8 cellular contexts compared by ENCODE assay signal in the genomic region with DNA sequence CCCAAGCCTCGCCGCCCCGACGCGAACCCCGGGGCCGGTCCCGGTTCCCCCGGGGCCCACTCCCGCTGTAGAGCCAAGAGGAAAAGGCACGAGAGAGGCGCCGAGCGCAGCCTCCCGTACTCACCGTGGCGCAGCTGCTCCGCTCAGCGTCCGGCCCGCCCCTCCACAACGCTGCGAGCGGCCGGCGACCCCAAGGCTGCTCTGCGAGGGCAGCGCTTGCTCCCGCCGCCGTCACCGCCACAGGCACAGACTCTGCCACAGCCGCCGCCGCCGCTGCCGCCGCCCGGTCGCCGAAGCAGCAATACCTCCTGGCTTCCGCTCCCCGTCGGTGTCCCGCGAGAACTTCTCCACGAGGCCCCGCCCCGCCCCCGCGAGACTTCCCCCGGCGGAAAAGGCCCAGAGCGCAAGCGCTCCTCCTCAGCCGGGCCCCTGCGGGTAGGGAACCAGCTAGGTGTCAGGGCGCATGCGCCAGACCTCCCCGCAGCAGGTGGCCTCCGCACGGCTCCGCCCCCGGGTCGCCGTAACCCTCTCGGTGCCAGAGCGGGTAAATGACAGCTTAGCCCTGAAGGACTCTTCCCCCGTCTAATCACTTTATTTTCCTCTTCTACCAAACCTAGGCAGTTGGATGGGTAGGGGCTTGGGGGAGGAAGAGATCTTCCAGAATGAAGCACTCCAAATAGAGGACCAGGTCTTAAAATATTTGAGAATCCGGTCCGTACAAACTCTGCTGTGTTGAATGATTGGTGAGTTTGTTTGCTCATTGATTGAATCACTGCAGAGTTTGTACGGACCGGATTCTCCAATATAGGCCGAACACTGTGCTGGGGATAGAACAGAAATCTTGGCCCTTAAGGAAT. TPM values are rescaled to one million over a fixed set of nuclear protein-coding genes. Genes with fewer than 3 reads are reported as not detected.
DNase-seq lines count a peak whose midpoint lies in the region; ATAC-seq, FAIRE-seq and TF ChIP-seq lines count a peak whose summit lies in the region.

A gene (minus strand): TSS at position 314 of the 857 bp plus-strand sequence. CDS start 12,050 bp downstream, outside the sequence.

- ATAC-seq in A549 (peak; percentile 82 to 92), GM18873 (IDR thresholded peaks at IDR 0.05; ENCODE audit: low FRiP score, unreplicated experiment) (peak; percentile 77), HG03135 (IDR thresholded peaks at IDR 0.05; ENCODE audit: unreplicated experiment) (peak; percentile 80)

- TF ChIP-seq CTCF in A549 (IDR thresholded peaks at IDR 0.05), result no peak
- TF ChIP-seq CTCF in WERI-Rb-1 (IDR thresholded peaks at IDR 0.05; ENCODE audit: low read depth, low read length), result no peak
- TF ChIP-seq CTCF in breast epithelium (IDR thresholded peaks at IDR 0.05), result no peak

- intact Hi-C loops in breast epithelium (cut with DNase I; ENCODE audit: low total_unique reads), result loop anchor here (10.0 kb wide), 1 partner anchor 81 kb away; no protein-coding TSS in a partner anchor

- no peaks in the 10 kb centered on the region for H3K27me3 ChIP-seq in WERI-Rb-1 (ENCODE audit: insufficient read depth, low read depth, severe bottlenecking)
- H3K27me3 ChIP-seq in breast epithelium, result no peaks in the 10 kb centered on the region
- H3K27me3 ChIP-seq in skeletal muscle tissue (ENCODE audit: control insufficient read depth in 3 of 3, insufficient read depth in 3 of 3, low read length in 3 of 3), result peaks cover 0 to 3% (median 0%) of the 10 kb centered on the region in 3 donors

- H3K9me3 ChIP-seq in A549 (no peaks in the 10 kb centered on the region), WERI-Rb-1 (ENCODE audit: severe bottlenecking) (no peaks in the 10 kb centered on the region), breast epithelium (no peaks in the 10 kb centered on the region), iPS-18c (ENCODE audit: control insufficient read depth, insufficient read depth, low read length) (no peaks in the 10 kb centered on the region), skeletal muscle tissue (ENCODE audit: control insufficient read depth in 3 of 3, low read length in 3 of 3) (no peaks in the 10 kb centered on the region)

- H3K27ac ChIP-seq in A549, result peak within 1 kb of the TSS; percentile 91 to 95
- peak within 1 kb of the TSS; percentile 85 for H3K27ac ChIP-seq in WERI-Rb-1
- peak within 1 kb of the TSS; percentile 81 to 91 for H3K27ac ChIP-seq in breast epithelium
- H3K27ac ChIP-seq in skeletal muscle tissue (ENCODE audit: low read depth, low read length), result peak within 1 kb of the TSS; percentile 88

- POLR2A ChIA-PET in A549 (lab: Yijun Ruan, JAX), result interaction anchor here (0.6 to 2.0 kb wide), 15 partner anchors 9 to 374 kb away, joined by 3 to 27 read pairs (median 5); a partner anchor contains a TSS

- TF ChIP-seq EP300 in A549 (IDR thresholded peaks at IDR 0.05), result no peak

- H3K4me2 ChIP-seq in A549, result peak within 1 kb of the TSS; percentile 91

- CTCF ChIA-PET in A549 (lab: Yijun Ruan, JAX), result interaction anchor here (0.5 to 13.5 kb wide), 19 partner anchors 9 to 751 kb away, joined by 3 to 272 read pairs (median 4); a partner anchor contains a TSS

- no peak for FAIRE-seq in A549 (lab: Jason Lieb, UNC)

- H3K9ac ChIP-seq in skeletal muscle tissue (ENCODE audit: low read depth in 1 of 3, low read length in 3 of 3), result peak within 1 kb of the TSS; percentile 91 to 97 (median 94)

- H3K4me3 ChIP-seq in A549 (peak within 1 kb of the TSS; percentile 96), WERI-Rb-1 (ENCODE audit: low read depth, low read length) (peak within 1 kb of the TSS; percentile 97), breast epithelium (peak within 1 kb of the TSS; percentile 94 to 99 (median 98)), iPS-18c (ENCODE audit: insufficient read depth, low read depth, low read length) (peak within 1 kb of the TSS; percentile 94), skeletal muscle tissue (ENCODE audit: low read length in 3 of 3) (peak within 1 kb of the TSS; percentile 87 to 95 (median 90))

- 2% methylated on average over 19 of the region's 74 CpGs for WGBS in A549 (ENCODE audit: missing lambda C conversion rate)

- H3K4me1 ChIP-seq in A549, result peaks cover 13% of the 10 kb centered on the region; the same call in 1 of the 3 replicates
- H3K4me1 ChIP-seq in breast epithelium, result peaks cover 0 to 13% of the 10 kb centered on the region in 2 donors
- H3K4me1 ChIP-seq in skeletal muscle tissue (ENCODE audit: control insufficient read depth in 3 of 3, insufficient read depth in 3 of 3, low read length in 3 of 3), result peaks cover 12 to 19% (median 14%) of the 10 kb centered on the region in 3 donors

- H3K36me3 ChIP-seq in WERI-Rb-1 (peaks cover 5% of the 10 kb centered on the region), breast epithelium (no peaks in the 10 kb centered on the region), skeletal muscle tissue (ENCODE audit: control insufficient read depth in 3 of 3, insufficient read depth in 3 of 3, low read length in 3 of 3) (no peaks in the 10 kb centered on the region)

- DNase-seq in A549 (ENCODE audit: low read depth in 1 of 2, low spot score in 1 of 2) (peak; percentile 97 to 99), NCI-H2227 (lab: John Stamatoyannopoulos, UW; ENCODE audit: unreplicated experiment) (peak; percentile 98), WERI-Rb-1 (peak; percentile 100), breast epithelium (ENCODE audit: low spot score in 2 of 2) (peak; percentile 97 to 99)

- TF ChIP-seq RAD21 in A549 (conservative IDR thresholded peaks at IDR 0.05 in 1 of 2, IDR thresholded peaks at IDR 0.05 in 1 of 2), result no peak

- TF ChIP-seq POLR2A in A549 (IDR thresholded peaks at IDR 0.05; ENCODE audit: low read length) (peak; percentile 93), breast epithelium (IDR thresholded peaks at IDR 0.05) (no peak)

TF ChIP-seq in A549, 52 proteins besides CTCF, POLR2A, EP300 and RAD21 (continues in another document):
- TF ChIP-seq, protein P1, sequence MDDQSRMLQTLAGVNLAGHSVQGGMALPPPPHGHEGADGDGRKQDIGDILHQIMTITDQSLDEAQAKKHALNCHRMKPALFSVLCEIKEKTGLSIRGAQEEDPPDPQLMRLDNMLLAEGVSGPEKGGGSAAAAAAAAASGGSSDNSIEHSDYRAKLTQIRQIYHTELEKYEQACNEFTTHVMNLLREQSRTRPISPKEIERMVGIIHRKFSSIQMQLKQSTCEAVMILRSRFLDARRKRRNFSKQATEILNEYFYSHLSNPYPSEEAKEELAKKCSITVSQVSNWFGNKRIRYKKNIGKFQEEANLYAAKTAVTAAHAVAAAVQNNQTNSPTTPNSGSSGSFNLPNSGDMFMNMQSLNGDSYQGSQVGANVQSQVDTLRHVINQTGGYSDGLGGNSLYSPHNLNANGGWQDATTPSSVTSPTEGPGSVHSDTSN (IDR thresholded peaks at IDR 0.05), result no peak
- TF ChIP-seq, protein P2, sequence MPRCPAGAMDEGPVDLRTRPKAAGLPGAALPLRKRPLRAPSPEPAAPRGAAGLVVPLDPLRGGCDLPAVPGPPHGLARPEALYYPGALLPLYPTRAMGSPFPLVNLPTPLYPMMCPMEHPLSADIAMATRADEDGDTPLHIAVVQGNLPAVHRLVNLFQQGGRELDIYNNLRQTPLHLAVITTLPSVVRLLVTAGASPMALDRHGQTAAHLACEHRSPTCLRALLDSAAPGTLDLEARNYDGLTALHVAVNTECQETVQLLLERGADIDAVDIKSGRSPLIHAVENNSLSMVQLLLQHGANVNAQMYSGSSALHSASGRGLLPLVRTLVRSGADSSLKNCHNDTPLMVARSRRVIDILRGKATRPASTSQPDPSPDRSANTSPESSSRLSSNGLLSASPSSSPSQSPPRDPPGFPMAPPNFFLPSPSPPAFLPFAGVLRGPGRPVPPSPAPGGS (IDR thresholded peaks at IDR 0.05), result peak; percentile 86; the same call in 2 of the 3 replicates
- TF ChIP-seq ESRRA (IDR thresholded peaks at IDR 0.05; ENCODE audit: borderline replicate concordance, low read length) (no peak), EHMT2 (IDR thresholded peaks at IDR 0.05; ENCODE audit: low read depth) (no peak), ZNF302 (CRISPR knock-in tag; IDR thresholded peaks at IDR 0.05) (no peak), JUN (IDR thresholded peaks at IDR 0.05) (peak; percentile 86 to 93; a peak in 4 of 5 replicates), FOXS1 (CRISPR knock-in tag; IDR thresholded peaks at IDR 0.05) (no peak), MAFK (IDR thresholded peaks at IDR 0.05; ENCODE audit: partially characterized antibody) (no peak), EHF (CRISPR knock-in tag; IDR thresholded peaks at IDR 0.05) (no peak), KDM1A (IDR thresholded peaks at IDR 0.05; ENCODE audit: low read depth) (no peak)
- TF ChIP-seq, protein P3, sequence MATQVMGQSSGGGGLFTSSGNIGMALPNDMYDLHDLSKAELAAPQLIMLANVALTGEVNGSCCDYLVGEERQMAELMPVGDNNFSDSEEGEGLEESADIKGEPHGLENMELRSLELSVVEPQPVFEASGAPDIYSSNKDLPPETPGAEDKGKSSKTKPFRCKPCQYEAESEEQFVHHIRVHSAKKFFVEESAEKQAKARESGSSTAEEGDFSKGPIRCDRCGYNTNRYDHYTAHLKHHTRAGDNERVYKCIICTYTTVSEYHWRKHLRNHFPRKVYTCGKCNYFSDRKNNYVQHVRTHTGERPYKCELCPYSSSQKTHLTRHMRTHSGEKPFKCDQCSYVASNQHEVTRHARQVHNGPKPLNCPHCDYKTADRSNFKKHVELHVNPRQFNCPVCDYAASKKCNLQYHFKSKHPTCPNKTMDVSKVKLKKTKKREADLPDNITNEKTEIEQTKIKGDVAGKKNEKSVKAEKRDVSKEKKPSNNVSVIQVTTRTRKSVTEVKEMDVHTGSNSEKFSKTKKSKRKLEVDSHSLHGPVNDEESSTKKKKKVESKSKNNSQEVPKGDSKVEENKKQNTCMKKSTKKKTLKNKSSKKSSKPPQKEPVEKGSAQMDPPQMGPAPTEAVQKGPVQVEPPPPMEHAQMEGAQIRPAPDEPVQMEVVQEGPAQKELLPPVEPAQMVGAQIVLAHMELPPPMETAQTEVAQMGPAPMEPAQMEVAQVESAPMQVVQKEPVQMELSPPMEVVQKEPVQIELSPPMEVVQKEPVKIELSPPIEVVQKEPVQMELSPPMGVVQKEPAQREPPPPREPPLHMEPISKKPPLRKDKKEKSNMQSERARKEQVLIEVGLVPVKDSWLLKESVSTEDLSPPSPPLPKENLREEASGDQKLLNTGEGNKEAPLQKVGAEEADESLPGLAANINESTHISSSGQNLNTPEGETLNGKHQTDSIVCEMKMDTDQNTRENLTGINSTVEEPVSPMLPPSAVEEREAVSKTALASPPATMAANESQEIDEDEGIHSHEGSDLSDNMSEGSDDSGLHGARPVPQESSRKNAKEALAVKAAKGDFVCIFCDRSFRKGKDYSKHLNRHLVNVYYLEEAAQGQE (IDR thresholded peaks at IDR 0.05), result peak; percentile 93

RNA-seq across cellular contexts. Expression of the gene that starts here (rescaled TPM):
- polyA plus RNA-seq in A549 (2011; rRNA removed) (87.5 and 91.4 TPM in 2 replicates), A549 (2017; fragmentation: RNase III; extraction: RNeasy Plus Mini Kit Qiagen cat#74134 plus additional on column Dnase treatment) (89.0 to 91.9 TPM (median 90.1 TPM) in 3 replicates)
- 88.8 and 101 TPM in 2 replicates for polyA plus RNA-seq in A549 (2012; cell fraction: cytosol; rRNA removed)
- polyA plus RNA-seq in A549 (2012; cell fraction: nucleus; rRNA removed), result 106 and 120 TPM in 2 replicates
- polyA minus RNA-seq in A549 (2011; rRNA and poly(A)+ RNA removed), result 33.3 and 40.5 TPM in 2 replicates
- total RNA-seq in breast epithelium (100 to 1,000 TPM in 1 of 3 donors, 10 to 100 TPM in 2; 72.4 to 104 (median 77.1) TPM), skeletal muscle tissue (74.6 TPM)

Comparison
In these comparisons a context has a peak if more than half of its experiments do, and no peak if none do; other contexts are left out.
1. Peak in every context shown above with its lines: DNase-seq, ATAC-seq, H3K4me3 ChIP-seq and H3K27ac ChIP-seq.